ENCODE assay signal across 1 cellular context in the genomic region with DNA sequence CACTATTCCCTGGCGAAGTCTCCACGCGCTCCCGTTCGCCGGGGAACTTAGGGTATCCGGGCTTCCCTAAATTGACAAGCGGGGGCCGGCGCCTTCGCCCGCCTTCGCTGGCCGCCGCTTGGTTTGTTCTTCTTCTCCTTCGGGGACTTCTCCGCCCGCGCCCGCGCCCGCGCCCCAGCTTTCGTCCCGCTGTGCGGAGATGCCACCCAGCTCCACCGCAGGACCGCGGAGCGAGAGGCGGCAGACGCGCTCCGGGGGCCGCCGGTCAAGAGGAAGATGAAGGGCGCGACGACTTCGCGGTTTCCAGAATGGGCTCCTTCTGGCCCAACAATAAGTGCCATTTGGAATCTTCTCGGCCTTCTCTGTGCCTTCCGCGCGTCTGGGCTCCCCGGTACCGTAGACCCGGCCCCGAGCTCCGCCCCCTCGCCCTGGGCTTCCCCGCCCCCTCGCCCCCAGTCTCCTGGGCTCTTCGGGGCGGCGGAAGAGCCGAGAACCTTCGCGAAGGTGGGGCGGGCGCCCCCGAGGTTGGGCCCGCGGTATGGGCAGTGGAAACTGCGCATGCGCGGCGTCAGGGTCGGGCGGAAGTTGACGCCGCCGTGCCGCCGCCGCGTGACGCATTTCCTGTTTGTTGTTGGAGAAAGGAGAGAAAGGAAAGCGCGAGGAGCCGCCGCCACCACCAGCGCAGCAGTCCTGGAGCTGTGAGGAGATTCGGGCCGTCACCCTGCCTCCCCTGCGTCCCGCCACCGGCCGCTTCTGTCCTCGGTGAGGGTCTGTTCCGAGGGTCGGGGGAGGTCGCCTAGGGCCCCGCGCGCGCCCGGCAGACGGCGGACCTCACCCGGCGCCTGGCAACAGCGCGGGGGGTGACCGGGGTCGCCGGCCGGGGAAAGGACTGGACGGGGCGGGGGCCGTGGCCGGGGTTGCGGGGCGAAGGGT.
A peak's percentile ranks its signal among the peaks of the same experiment; 100 is the strongest.
TF ChIP-seq lines count a peak whose summit lies in the region.

A gene (plus strand): TSS at position 622 of the 933 bp plus-strand sequence. CDS start 21,569 bp downstream, outside the sequence.

TF ChIP-seq in K562, 482 proteins besides CTCF, POLR2A, EP300 and RAD21 (continued from another document):
- TF ChIP-seq, protein P1, sequence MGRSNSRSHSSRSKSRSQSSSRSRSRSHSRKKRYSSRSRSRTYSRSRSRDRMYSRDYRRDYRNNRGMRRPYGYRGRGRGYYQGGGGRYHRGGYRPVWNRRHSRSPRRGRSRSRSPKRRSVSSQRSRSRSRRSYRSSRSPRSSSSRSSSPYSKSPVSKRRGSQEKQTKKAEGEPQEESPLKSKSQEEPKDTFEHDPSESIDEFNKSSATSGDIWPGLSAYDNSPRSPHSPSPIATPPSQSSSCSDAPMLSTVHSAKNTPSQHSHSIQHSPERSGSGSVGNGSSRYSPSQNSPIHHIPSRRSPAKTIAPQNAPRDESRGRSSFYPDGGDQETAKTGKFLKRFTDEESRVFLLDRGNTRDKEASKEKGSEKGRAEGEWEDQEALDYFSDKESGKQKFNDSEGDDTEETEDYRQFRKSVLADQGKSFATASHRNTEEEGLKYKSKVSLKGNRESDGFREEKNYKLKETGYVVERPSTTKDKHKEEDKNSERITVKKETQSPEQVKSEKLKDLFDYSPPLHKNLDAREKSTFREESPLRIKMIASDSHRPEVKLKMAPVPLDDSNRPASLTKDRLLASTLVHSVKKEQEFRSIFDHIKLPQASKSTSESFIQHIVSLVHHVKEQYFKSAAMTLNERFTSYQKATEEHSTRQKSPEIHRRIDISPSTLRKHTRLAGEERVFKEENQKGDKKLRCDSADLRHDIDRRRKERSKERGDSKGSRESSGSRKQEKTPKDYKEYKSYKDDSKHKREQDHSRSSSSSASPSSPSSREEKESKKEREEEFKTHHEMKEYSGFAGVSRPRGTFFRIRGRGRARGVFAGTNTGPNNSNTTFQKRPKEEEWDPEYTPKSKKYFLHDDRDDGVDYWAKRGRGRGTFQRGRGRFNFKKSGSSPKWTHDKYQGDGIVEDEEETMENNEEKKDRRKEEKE (IDR thresholded peaks at IDR 0.05; ENCODE audit: borderline replicate concordance in 1 of 2, control insufficient read depth in 1 of 2, low read depth in 2 of 2, low read length in 1 of 2): no peak
- TF ChIP-seq TEAD4 (IDR thresholded peaks at IDR 0.05; ENCODE audit: low read length) (no peak), TEAD4 (CRISPR knock-in tag; IDR thresholded peaks at IDR 0.05; ENCODE audit: borderline replicate concordance) (no peak), RNF2 (IDR thresholded peaks at IDR 0.05) (no peak), GTF2E2 (tag; IDR thresholded peaks at IDR 0.05) (no peak; the same call in 1 of the 2 replicates), ZNF766 (CRISPR knock-in tag; conservative IDR thresholded peaks at IDR 0.05) (peak; percentile 6; the same call in 1 of the 2 replicates), MEIS2 (IDR thresholded peaks at IDR 0.05; ENCODE audit: partially characterized antibody) (peak; percentile 88), HNRNPL (IDR thresholded peaks at IDR 0.05; ENCODE audit: low read depth, low read length) (no peak), DPF2 (IDR thresholded peaks at IDR 0.05) (no peak), ZSCAN32 (CRISPR knock-in tag; IDR thresholded peaks at IDR 0.05) (no peak), TAL1 (IDR thresholded peaks at IDR 0.05) (no peak), ZNF436 (CRISPR knock-in tag; IDR thresholded peaks at IDR 0.05) (no peak), SMAD4 (CRISPR knock-in tag; conservative IDR thresholded peaks at IDR 0.05) (no peak), STAG1 (CRISPR knock-in tag; IDR thresholded peaks at IDR 0.05; ENCODE audit: borderline replicate concordance) (no peak), CEBPB (tag; IDR thresholded peaks at IDR 0.05) (no peak)
- TF ChIP-seq, protein P2, sequence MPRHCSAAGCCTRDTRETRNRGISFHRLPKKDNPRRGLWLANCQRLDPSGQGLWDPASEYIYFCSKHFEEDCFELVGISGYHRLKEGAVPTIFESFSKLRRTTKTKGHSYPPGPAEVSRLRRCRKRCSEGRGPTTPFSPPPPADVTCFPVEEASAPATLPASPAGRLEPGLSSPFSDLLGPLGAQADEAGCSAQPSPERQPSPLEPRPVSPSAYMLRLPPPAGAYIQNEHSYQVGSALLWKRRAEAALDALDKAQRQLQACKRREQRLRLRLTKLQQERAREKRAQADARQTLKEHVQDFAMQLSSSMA (CRISPR knock-in tag; IDR thresholded peaks at IDR 0.05): no peak; the same call in 1 of the 2 replicates
TF ChIP-seq in K562: peak in this region for 120.
